ENCODE assay signal across 1 cellular context in genomic region chr7:84824057-84824651, GRCh38.
TF ChIP-seq lines count a peak whose summit lies in the region.

No MANE protein-coding gene starts in this region.

TF ChIP-seq in K562, 482 proteins besides CTCF, POLR2A, EP300 and RAD21 (continued from another document and continues in another):
- TF ChIP-seq ZNF592 (IDR thresholded peaks at IDR 0.05) (peak; percentile 74), ZBTB9 (CRISPR knock-in tag; IDR thresholded peaks at IDR 0.05) (no peak), ATF1 (CRISPR knock-in tag; IDR thresholded peaks at IDR 0.05) (no peak), ATF1 (tag; IDR thresholded peaks at IDR 0.05) (0 out of 2 replicates have a peak, but pooled peaks have one; percentile 6), RREB1 (CRISPR knock-in tag; IDR thresholded peaks at IDR 0.05) (no peak), NFIC (IDR thresholded peaks at IDR 0.05) (0 out of 2 replicates have a peak, but pooled peaks have one; percentile 5), ZBTB40 (IDR thresholded peaks at IDR 0.05) (no peak), ZBTB40 (CRISPR knock-in tag; IDR thresholded peaks at IDR 0.05) (no peak), TCFL5 (CRISPR knock-in tag; conservative IDR thresholded peaks at IDR 0.05) (no peak), MEF2A (IDR thresholded peaks at IDR 0.05; ENCODE audit: control insufficient read depth, low read depth, low read length) (no peak), SOX6 (IDR thresholded peaks at IDR 0.05) (0 out of 2 replicates have a peak, but pooled peaks have one; percentile 50), SMARCA4 (IDR thresholded peaks at IDR 0.05) (peak; percentile 61), PBX2 (CRISPR knock-in tag; IDR thresholded peaks at IDR 0.05; ENCODE audit: low read depth) (no peak), PBX2 (tag; conservative IDR thresholded peaks at IDR 0.05; ENCODE audit: low read depth) (peak; percentile 88), ARID3B (CRISPR knock-in tag; IDR thresholded peaks at IDR 0.05; ENCODE audit: borderline replicate concordance) (no peak), CHAMP1 (IDR thresholded peaks at IDR 0.05) (peak; percentile 59; the same call in 1 of the 2 replicates), ZNF316 (IDR thresholded peaks at IDR 0.05) (peak; percentile 90), C11orf30 (IDR thresholded peaks at IDR 0.05; ENCODE audit: low read depth) (peak; percentile 79), MAFG (tag; conservative IDR thresholded peaks at IDR 0.05) (peak; percentile 56)
